1 cellular context compared by ENCODE assay signal in genomic region chr6:7270320-7271204, GRCh38.
TF ChIP-seq lines count a peak whose summit lies in the region.

No MANE protein-coding gene starts in this region.

TF ChIP-seq in HepG2, 621 proteins besides CTCF, POLR2A, EP300 and RAD21 (continued from another document and continues in another):
- TF ChIP-seq GRHL1 (CRISPR knock-in tag; conservative IDR thresholded peaks at IDR 0.05) (no peak), ZNF75D (CRISPR knock-in tag; IDR thresholded peaks at IDR 0.05; ENCODE audit: borderline replicate concordance) (no peak), ZNF773 (CRISPR knock-in tag; IDR thresholded peaks at IDR 0.05; ENCODE audit: borderline replicate concordance) (no peak), ZNF615 (CRISPR knock-in tag; IDR thresholded peaks at IDR 0.05; ENCODE audit: borderline replicate concordance) (peak; percentile 59; the same call in 1 of the 2 replicates), HCFC1 (IDR thresholded peaks at IDR 0.05; ENCODE audit: low read depth, low read length) (no peak), ZNF580 (CRISPR knock-in tag; IDR thresholded peaks at IDR 0.05; ENCODE audit: borderline replicate concordance, low read depth) (peak; percentile 75; the same call in 1 of the 2 replicates), ETV6 (CRISPR knock-in tag; conservative IDR thresholded peaks at IDR 0.05) (no peak), CBX2 (IDR thresholded peaks at IDR 0.05; ENCODE audit: low read depth, low read length) (no peak), CBX2 (CRISPR knock-in tag; IDR thresholded peaks at IDR 0.05; ENCODE audit: low read depth) (no peak), ZNF484 (CRISPR knock-in tag; IDR thresholded peaks at IDR 0.05; ENCODE audit: borderline replicate concordance, low read depth) (no peak), STAG1 (CRISPR knock-in tag; IDR thresholded peaks at IDR 0.05) (peak; percentile 64), TMF1 (CRISPR knock-in tag; IDR thresholded peaks at IDR 0.05; ENCODE audit: low read depth) (no peak), POLR2AphosphoS5 (IDR thresholded peaks at IDR 0.05; ENCODE audit: low read depth, low read length) (no peak), ZNF33B (CRISPR knock-in tag; IDR thresholded peaks at IDR 0.05) (no peak), ZFP1 (CRISPR knock-in tag; IDR thresholded peaks at IDR 0.05) (no peak), SRSF4 (IDR thresholded peaks at IDR 0.05; ENCODE audit: low read depth, low read length, poor library complexity, severe bottlenecking) (no peak), E2F5 (CRISPR knock-in tag; conservative IDR thresholded peaks at IDR 0.05) (no peak), GATA4 (IDR thresholded peaks at IDR 0.05; ENCODE audit: borderline replicate concordance, low read depth) (no peak), SMARCC2 (IDR thresholded peaks at IDR 0.05) (no peak), REPIN1 (CRISPR knock-in tag; IDR thresholded peaks at IDR 0.05; ENCODE audit: borderline replicate concordance, low read depth) (peak; percentile 78; the same call in 1 of the 2 replicates), CREM (IDR thresholded peaks at IDR 0.05) (peak; percentile 44; the same call in 1 of the 2 replicates), CREM (CRISPR knock-in tag; IDR thresholded peaks at IDR 0.05) (no peak), RERE (CRISPR knock-in tag; IDR thresholded peaks at IDR 0.05; ENCODE audit: low read depth) (no peak), SOX13 (IDR thresholded peaks at IDR 0.05) (0 out of 2 replicates have a peak, but pooled peaks have one; percentile 30), SOX13 (CRISPR knock-in tag; conservative IDR thresholded peaks at IDR 0.05 in 1 of 2, IDR thresholded peaks at IDR 0.05 in 1 of 2) (peak in 1 of 2 experiments; percentile 75; a peak in 2 of 4 replicates), ZNF775 (CRISPR knock-in tag; IDR thresholded peaks at IDR 0.05; ENCODE audit: borderline replicate concordance) (no peak), ZBTB42 (CRISPR knock-in tag; IDR thresholded peaks at IDR 0.05) (0 out of 2 replicates have a peak, but pooled peaks have one; percentile 65), PAX8 (CRISPR knock-in tag; IDR thresholded peaks at IDR 0.05; ENCODE audit: borderline replicate concordance) (no peak), ZMYM4 (CRISPR knock-in tag; IDR thresholded peaks at IDR 0.05) (peak; percentile 37; the same call in 1 of the 2 replicates), ZBTB14 (CRISPR knock-in tag; IDR thresholded peaks at IDR 0.05) (no peak), GTF2F1 (IDR thresholded peaks at IDR 0.05; ENCODE audit: low read length) (no peak), HNRNPLL (IDR thresholded peaks at IDR 0.05; ENCODE audit: low read depth, low read length, poor library complexity, severe bottlenecking) (no peak), KDM5A (IDR thresholded peaks at IDR 0.05; ENCODE audit: borderline replicate concordance, low read length) (no peak), PLRG1 (conservative IDR thresholded peaks at IDR 0.05) (no peak), ZFX (CRISPR knock-in tag; IDR thresholded peaks at IDR 0.05; ENCODE audit: low read depth) (peak; percentile 48; the same call in 1 of the 2 replicates), PCBP1 (IDR thresholded peaks at IDR 0.05; ENCODE audit: borderline replicate concordance, low read depth, low read length) (no peak), THRA (CRISPR knock-in tag; IDR thresholded peaks at IDR 0.05; ENCODE audit: borderline replicate concordance) (no peak), MED13 (CRISPR knock-in tag; IDR thresholded peaks at IDR 0.05) (no peak), ZNF616 (CRISPR knock-in tag; IDR thresholded peaks at IDR 0.05; ENCODE audit: low read depth) (no peak), NCOA1 (CRISPR knock-in tag; IDR thresholded peaks at IDR 0.05) (no peak; the same call in 1 of the 2 replicates), ZNF674 (CRISPR knock-in tag; IDR thresholded peaks at IDR 0.05; ENCODE audit: low read depth) (no peak), NCOA5 (CRISPR knock-in tag; IDR thresholded peaks at IDR 0.05) (no peak), SALL1 (CRISPR knock-in tag; IDR thresholded peaks at IDR 0.05) (peak; percentile 79), GABPB1 (CRISPR knock-in tag; IDR thresholded peaks at IDR 0.05) (no peak), HOXA9 (CRISPR knock-in tag; IDR thresholded peaks at IDR 0.05; ENCODE audit: borderline replicate concordance) (no peak), ZNF562 (CRISPR knock-in tag; IDR thresholded peaks at IDR 0.05; ENCODE audit: borderline replicate concordance) (no peak)
- TF ChIP-seq, protein P1, sequence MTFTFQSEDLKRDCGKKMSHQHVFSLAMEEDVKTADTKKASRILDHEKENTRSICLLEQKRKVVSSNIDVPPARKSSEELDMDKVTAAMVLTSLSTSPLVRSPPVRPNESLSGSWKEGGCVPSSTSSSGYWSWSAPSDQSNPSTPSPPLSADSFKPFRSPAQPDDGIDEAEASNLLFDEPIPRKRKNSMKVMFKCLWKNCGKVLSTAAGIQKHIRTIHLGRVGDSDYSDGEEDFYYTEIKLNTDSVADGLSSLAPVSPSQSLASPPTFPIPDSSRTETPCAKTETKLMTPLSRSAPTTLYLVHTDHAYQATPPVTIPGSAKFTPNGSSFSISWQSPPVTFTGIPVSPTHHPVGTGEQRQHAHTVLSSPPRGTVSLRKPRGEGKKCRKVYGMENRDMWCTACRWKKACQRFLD (CRISPR knock-in tag; IDR thresholded peaks at IDR 0.05; ENCODE audit: borderline replicate concordance), result no peak
- TF ChIP-seq, protein P2, sequence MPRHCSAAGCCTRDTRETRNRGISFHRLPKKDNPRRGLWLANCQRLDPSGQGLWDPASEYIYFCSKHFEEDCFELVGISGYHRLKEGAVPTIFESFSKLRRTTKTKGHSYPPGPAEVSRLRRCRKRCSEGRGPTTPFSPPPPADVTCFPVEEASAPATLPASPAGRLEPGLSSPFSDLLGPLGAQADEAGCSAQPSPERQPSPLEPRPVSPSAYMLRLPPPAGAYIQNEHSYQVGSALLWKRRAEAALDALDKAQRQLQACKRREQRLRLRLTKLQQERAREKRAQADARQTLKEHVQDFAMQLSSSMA (CRISPR knock-in tag; IDR thresholded peaks at IDR 0.05), result no peak
- TF ChIP-seq, protein P3, sequence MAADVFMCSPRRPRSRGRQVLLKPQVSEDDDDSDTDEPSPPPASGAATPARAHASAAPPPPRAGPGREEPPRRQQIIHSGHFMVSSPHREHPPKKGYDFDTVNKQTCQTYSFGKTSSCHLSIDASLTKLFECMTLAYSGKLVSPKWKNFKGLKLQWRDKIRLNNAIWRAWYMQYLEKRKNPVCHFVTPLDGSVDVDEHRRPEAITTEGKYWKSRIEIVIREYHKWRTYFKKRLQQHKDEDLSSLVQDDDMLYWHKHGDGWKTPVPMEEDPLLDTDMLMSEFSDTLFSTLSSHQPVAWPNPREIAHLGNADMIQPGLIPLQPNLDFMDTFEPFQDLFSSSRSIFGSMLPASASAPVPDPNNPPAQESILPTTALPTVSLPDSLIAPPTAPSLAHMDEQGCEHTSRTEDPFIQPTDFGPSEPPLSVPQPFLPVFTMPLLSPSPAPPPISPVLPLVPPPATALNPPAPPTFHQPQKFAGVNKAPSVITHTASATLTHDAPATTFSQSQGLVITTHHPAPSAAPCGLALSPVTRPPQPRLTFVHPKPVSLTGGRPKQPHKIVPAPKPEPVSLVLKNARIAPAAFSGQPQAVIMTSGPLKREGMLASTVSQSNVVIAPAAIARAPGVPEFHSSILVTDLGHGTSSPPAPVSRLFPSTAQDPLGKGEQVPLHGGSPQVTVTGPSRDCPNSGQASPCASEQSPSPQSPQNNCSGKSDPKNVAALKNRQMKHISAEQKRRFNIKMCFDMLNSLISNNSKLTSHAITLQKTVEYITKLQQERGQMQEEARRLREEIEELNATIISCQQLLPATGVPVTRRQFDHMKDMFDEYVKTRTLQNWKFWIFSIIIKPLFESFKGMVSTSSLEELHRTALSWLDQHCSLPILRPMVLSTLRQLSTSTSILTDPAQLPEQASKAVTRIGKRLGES (CRISPR knock-in tag; IDR thresholded peaks at IDR 0.05; ENCODE audit: borderline replicate concordance), result no peak
- TF ChIP-seq, protein P4, sequence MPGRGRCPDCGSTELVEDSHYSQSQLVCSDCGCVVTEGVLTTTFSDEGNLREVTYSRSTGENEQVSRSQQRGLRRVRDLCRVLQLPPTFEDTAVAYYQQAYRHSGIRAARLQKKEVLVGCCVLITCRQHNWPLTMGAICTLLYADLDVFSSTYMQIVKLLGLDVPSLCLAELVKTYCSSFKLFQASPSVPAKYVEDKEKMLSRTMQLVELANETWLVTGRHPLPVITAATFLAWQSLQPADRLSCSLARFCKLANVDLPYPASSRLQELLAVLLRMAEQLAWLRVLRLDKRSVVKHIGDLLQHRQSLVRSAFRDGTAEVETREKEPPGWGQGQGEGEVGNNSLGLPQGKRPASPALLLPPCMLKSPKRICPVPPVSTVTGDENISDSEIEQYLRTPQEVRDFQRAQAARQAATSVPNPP (CRISPR knock-in tag; IDR thresholded peaks at IDR 0.05), result 0 out of 2 replicates have a peak, but pooled peaks have one; percentile 19
